In genomic region chr9:133329306-133330156, GRCh38 we compare ENCODE assay signal across 8 cellular contexts. TPM values are rescaled to one million over a fixed set of nuclear protein-coding genes. Genes with fewer than 3 reads are reported as not detected.
A peak's percentile ranks its signal among the peaks of the same experiment; 100 is the strongest.
DNase-seq lines count a peak whose midpoint lies in the region; ATAC-seq, FAIRE-seq and TF ChIP-seq lines count a peak whose summit lies in the region.
"Not testable (repeated sequence)": the region's sequence is repeated elsewhere in the genome, so short reads cannot be mapped to it uniquely, and the experiment has no call there.

No MANE protein-coding gene starts in this region.

- H3K27ac ChIP-seq in MM.1S (ENCODE audit: low read length); RWPE2 (ENCODE audit: poor library complexity, severe bottlenecking); HepG2 (ENCODE audit: extremely low read length, insufficient read depth, low read length): not testable (repeated sequence)
- H3K27ac ChIP-seq in adrenal gland = peak overlapping the region in 1 of 5 donors; percentile 34

- DNase-seq in ACHN = peak; percentile 12
- not testable (repeated sequence) for DNase-seq in GM10266 (ENCODE audit: extremely low spot score); MM.1S; RWPE2 (ENCODE audit: low spot score); epithelial cell of proximal tubule (ENCODE audit: low read depth); HepG2 (ENCODE audit: low spot score); retinal pigment epithelial cell (ENCODE audit: low read depth)
- peak; percentile 42 to 85 (median 71) for DNase-seq in adrenal gland

- H3K79me2 ChIP-seq in MM.1S (ENCODE audit: low read length) = not testable (repeated sequence)
- H3K79me2 ChIP-seq in HepG2 (ENCODE audit: insufficient read depth, low read length) = peaks cover 11% of the 10 kb centered on the region

- not testable (repeated sequence) for H3F3A ChIP-seq in MM.1S (ENCODE audit: insufficient read depth, low read length)

- not testable (repeated sequence) for H4K20me1 ChIP-seq in MM.1S (ENCODE audit: insufficient read depth, low read length); HepG2 (ENCODE audit: insufficient read depth, low read length)

- peak; percentile 37 for TF ChIP-seq CTCF in GM10266 (IDR thresholded peaks at IDR 0.05; ENCODE audit: control insufficient read depth, insufficient read depth, low read depth, missing control alignments)
- peak; percentile 29 for TF ChIP-seq CTCF in MM.1S (IDR thresholded peaks at IDR 0.05; ENCODE audit: low read length)
- peak; percentile 79 for TF ChIP-seq CTCF in RWPE2 (IDR thresholded peaks at IDR 0.05; ENCODE audit: poor library complexity, severe bottlenecking)
- peak; percentile 45 to 82 (median 74) for TF ChIP-seq CTCF in adrenal gland (IDR thresholded peaks at IDR 0.05)
- peak; percentile 62 for TF ChIP-seq CTCF in epithelial cell of proximal tubule (conservative IDR thresholded peaks at IDR 0.05; ENCODE audit: low read depth, low read length)
- TF ChIP-seq CTCF in HepG2 (CRISPR knock-in tag; IDR thresholded peaks at IDR 0.05) = peak; percentile 79
- peak; percentile 62 for TF ChIP-seq CTCF in retinal pigment epithelial cell (conservative IDR thresholded peaks at IDR 0.05; ENCODE audit: low read depth, low read length)

- H3K4me3 ChIP-seq in MM.1S (ENCODE audit: low read length); RWPE2 (ENCODE audit: severe bottlenecking); adrenal gland; epithelial cell of proximal tubule (ENCODE audit: low read depth, low read length); HepG2 (replicated peaks in 1 of 3; ENCODE audit: insufficient read depth in 1 of 3, low read depth in 2 of 3, low read length in 3 of 3); retinal pigment epithelial cell (ENCODE audit: low read length): not testable (repeated sequence)

- BruUV-seq in HepG2 (replicated peaks; lab: Mats Ljungman, UMichigan) = not testable (repeated sequence)

- 47 to 59% (median 52%) methylated on average over 17 to 21 of the region's 21 CpGs for WGBS in adrenal gland, 4 donors
- 60% methylated on average over 19 of the region's 21 CpGs for WGBS in HepG2 (ENCODE audit: low lambda C conversion rate)

- H3K9ac ChIP-seq in MM.1S (ENCODE audit: low read length); HepG2 (ENCODE audit: insufficient read depth, low read depth, low read length): not testable (repeated sequence)

- not testable (repeated sequence) for H3K4me1 ChIP-seq in MM.1S (ENCODE audit: low read length); RWPE2 (ENCODE audit: insufficient read depth, poor library complexity, severe bottlenecking); adrenal gland (replicated peaks in 1 of 2); HepG2 (ENCODE audit: insufficient read depth, low read length)

- peaks cover 31% of the 10 kb centered on the region for H3K27me3 ChIP-seq in MM.1S (replicated peaks; ENCODE audit: insufficient read depth, low read length)
- H3K27me3 ChIP-seq in RWPE2 (ENCODE audit: insufficient read depth, poor library complexity, severe bottlenecking); adrenal gland; HepG2 (ENCODE audit: control insufficient read depth in 1 of 2, insufficient read depth in 2 of 2, low read length in 2 of 2): not testable (repeated sequence)

- peak; percentile 55; the same call in 2 of the 3 replicates for ATAC-seq in RWPE2 (ENCODE audit: low read depth)
- ATAC-seq in HepG2 = not testable (repeated sequence)

- H2AFZ ChIP-seq in MM.1S (ENCODE audit: low read length); HepG2 (ENCODE audit: low read length): not testable (repeated sequence)

- not testable (repeated sequence) for H3K9me3 ChIP-seq in MM.1S (replicated peaks; ENCODE audit: insufficient read depth, low read length); RWPE2 (ENCODE audit: severe bottlenecking); adrenal gland (replicated peaks in 1 of 3); HepG2 (ENCODE audit: low read length)

- TF ChIP-seq RAD21 in HepG2 (CRISPR knock-in tag; IDR thresholded peaks at IDR 0.05) = peak; percentile 74

- not testable (repeated sequence) for FAIRE-seq in HepG2 (lab: Jason Lieb, UNC)

- in situ Hi-C loops in ACHN (cut with HindIII; ENCODE audit: low pct_ligation_motif_present, low pct_unique_long_range_greater_than_20kb, low sequenced_read_pairs) = not testable (repeated sequence)
- in situ Hi-C loops in HepG2 (cut with HindIII; ENCODE audit: extremely low pct_ligation_motif_present, low pct_unique_long_range_greater_than_20kb) = loop anchor here (5.0 to 10.0 kb wide), 2 partner anchors 85 to 142 kb away; no protein-coding TSS in a partner anchor

- H3K36me3 ChIP-seq in MM.1S (replicated peaks; ENCODE audit: insufficient read depth, low read length) (peaks cover 13% of the 10 kb centered on the region), RWPE2 (ENCODE audit: low read depth) (peaks cover 39% of the 10 kb centered on the region), adrenal gland (replicated peaks in 1 of 2) (peaks cover 0 to 39% of the 10 kb centered on the region in 2 donors), HepG2 (replicated peaks in 1 of 2; ENCODE audit: control insufficient read depth in 1 of 2, insufficient read depth in 2 of 2, low read length in 2 of 2) (peaks cover 18 to 38% of the 10 kb centered on the region in 2 experiments; a peak in 4 of 5 replicates)

- H3K4me2 ChIP-seq in MM.1S (ENCODE audit: low read depth, low read length); HepG2 (ENCODE audit: low read depth, low read length): not testable (repeated sequence)

- intact Hi-C loops in adrenal gland (cut with DNase I) (loop anchor here (5.0 kb wide), 3 partner anchors 92 to 147 kb away; no protein-coding TSS in a partner anchor), HepG2 (cut with micrococcal nuclease; ENCODE audit: unreplicated experiment) (loop anchor here (2.0 kb wide), 1 partner anchor 141 kb away; no protein-coding TSS in a partner anchor)

- CTCF ChIA-PET in HepG2 (lab: Yijun Ruan, JAX; ENCODE audit: low intra/inter-chr PET ratio, low total read pairs) = interaction anchor here (0.8 to 2.3 kb wide), 4 partner anchors 142 to 145 kb away, joined by 3 to 7 read pairs (median 4); no protein-coding TSS in a partner anchor

- not testable (repeated sequence) for TF ChIP-seq EP300 in HepG2 (IDR thresholded peaks at IDR 0.05; ENCODE audit: low read depth in 2 of 2, low read length in 2 of 2); HepG2 (CRISPR knock-in tag; IDR thresholded peaks at IDR 0.05; ENCODE audit: borderline replicate concordance)

- POLR2A ChIA-PET in HepG2 (lab: Yijun Ruan, JAX) = not testable (repeated sequence)

- H3K9me2 ChIP-seq in MM.1S (replicated peaks; ENCODE audit: insufficient read depth, low read length) = not testable (repeated sequence)

- TF ChIP-seq POLR2A in adrenal gland (IDR thresholded peaks at IDR 0.05) = not testable (repeated sequence)
- 0 out of 4 replicates have a peak, but pooled peaks of 1 of the 2 experiments have one; percentile 25 for TF ChIP-seq POLR2A in HepG2 (IDR thresholded peaks at IDR 0.05; ENCODE audit: insufficient read depth in 1 of 2, low read depth in 2 of 2, low read length in 2 of 2)

RNA-seq across cellular contexts. Expression of gene SURF6, which starts 6.5 kb away (rescaled TPM):
- total RNA-seq in adrenal gland = 10 to 100 TPM in 7 of 8 donors, 1 to 10 TPM in 1; 6.2 to 30.2 (median 22.0) TPM
- polyA plus RNA-seq in adrenal gland = 10 to 100 TPM; 18.7 to 36.4 (median 23.4) TPM
- total RNA-seq in epithelial cell of proximal tubule = 16.7 and 20.7 TPM in 2 replicates
- total RNA-seq in HepG2 (2016; rRNA removed; fragmentation: Illumina TruSeq; extraction: Trizol) = 13.3 and 14.7 TPM in 2 replicates
- total RNA-seq in HepG2 (2016; cell fraction: cytosol; rRNA removed; fragmentation: Illumina TruSeq; extraction: Trizol; ENCODE audit: low read depth) = 2.7 and 3.0 TPM in 2 replicates
- 12.2 and 14.6 TPM in 2 replicates for total RNA-seq in HepG2 (2016; cell fraction: insoluble cytoplasmic fraction; rRNA removed; fragmentation: Illumina TruSeq; extraction: Trizol)
- total RNA-seq in HepG2 (2016; cell fraction: membrane; rRNA removed; fragmentation: Illumina TruSeq; extraction: Trizol) = 4.6 and 5.3 TPM in 2 replicates
- 10.4 and 11.5 TPM in 2 replicates for total RNA-seq in HepG2 (2016; cell fraction: nucleus; rRNA removed; fragmentation: Illumina TruSeq; extraction: Trizol)
- polyA plus RNA-seq in HepG2 (2011; rRNA removed) = 5.9 and 7.5 TPM in 2 replicates
- 6.4 and 7.4 TPM in 2 replicates for polyA plus RNA-seq in HepG2 (2011; cell fraction: cytosol; rRNA removed)
- 16.7 and 18.0 TPM in 2 replicates for polyA plus RNA-seq in HepG2 (2011; cell fraction: nucleus; rRNA removed)
- polyA plus RNA-seq in HepG2 (2012) = 7.1 and 7.5 TPM in 2 replicates
- 2.3 TPM in 2 replicates for polyA plus RNA-seq in HepG2 (2016; cell fraction: cytosol; fragmentation: Illumina TruSeq; extraction: Trizol; ENCODE audit: low read depth)
- polyA plus RNA-seq in HepG2 (2016; cell fraction: insoluble cytoplasmic fraction; fragmentation: Illumina TruSeq; extraction: Trizol; ENCODE audit: low read depth) = 19.6 and 19.8 TPM in 2 replicates
- 3.3 and 4.3 TPM in 2 replicates for polyA plus RNA-seq in HepG2 (2016; cell fraction: membrane; fragmentation: Illumina TruSeq; extraction: Trizol; ENCODE audit: low read depth)
- 32.3 and 32.8 TPM in 2 replicates for polyA plus RNA-seq in HepG2 (2016; cell fraction: nucleus; fragmentation: Illumina TruSeq; extraction: Trizol; ENCODE audit: insufficient read depth, low read depth)
- polyA minus RNA-seq in HepG2 (2011; rRNA and poly(A)+ RNA removed; ENCODE audit: low replicate concordance) = 5.6 and 10.5 TPM in 2 replicates
- 3.0 and 4.7 TPM in 2 replicates for polyA minus RNA-seq in HepG2 (2011; cell fraction: cytosol; rRNA and poly(A)+ RNA removed)
- 6.1 and 7.7 TPM in 2 replicates for polyA minus RNA-seq in HepG2 (2011; cell fraction: nucleus; rRNA and poly(A)+ RNA removed)

RNA-seq across cellular contexts. Expression of gene MED22, which starts 18.4 kb away (rescaled TPM):
- total RNA-seq in adrenal gland = 10 to 100 TPM; 13.2 to 38.0 (median 34.5) TPM
- polyA plus RNA-seq in adrenal gland = 10 to 100 TPM; 11.4 to 21.3 (median 17.8) TPM
- total RNA-seq in epithelial cell of proximal tubule = 18.4 and 30.0 TPM in 2 replicates
- total RNA-seq in HepG2 (2016; rRNA removed; fragmentation: Illumina TruSeq; extraction: Trizol) = 19.6 and 22.1 TPM in 2 replicates
- total RNA-seq in HepG2 (2016; cell fraction: cytosol; rRNA removed; fragmentation: Illumina TruSeq; extraction: Trizol; ENCODE audit: low read depth) = 2.6 and 3.1 TPM in 2 replicates
- 18.8 and 21.3 TPM in 2 replicates for total RNA-seq in HepG2 (2016; cell fraction: insoluble cytoplasmic fraction; rRNA removed; fragmentation: Illumina TruSeq; extraction: Trizol)
- 9.6 and 12.2 TPM in 2 replicates for total RNA-seq in HepG2 (2016; cell fraction: membrane; rRNA removed; fragmentation: Illumina TruSeq; extraction: Trizol)
- 18.2 and 20.6 TPM in 2 replicates for total RNA-seq in HepG2 (2016; cell fraction: nucleus; rRNA removed; fragmentation: Illumina TruSeq; extraction: Trizol)
- polyA plus RNA-seq in HepG2 (2011; rRNA removed) = 15.8 and 22.2 TPM in 2 replicates
- 11.6 and 12.5 TPM in 2 replicates for polyA plus RNA-seq in HepG2 (2011; cell fraction: cytosol; rRNA removed)
- 42.0 and 43.5 TPM in 2 replicates for polyA plus RNA-seq in HepG2 (2011; cell fraction: nucleus; rRNA removed)
- 8.8 and 10.1 TPM in 2 replicates for polyA plus RNA-seq in HepG2 (2012)
- 2.6 TPM in 2 replicates for polyA plus RNA-seq in HepG2 (2016; cell fraction: cytosol; fragmentation: Illumina TruSeq; extraction: Trizol; ENCODE audit: low read depth)
- polyA plus RNA-seq in HepG2 (2016; cell fraction: insoluble cytoplasmic fraction; fragmentation: Illumina TruSeq; extraction: Trizol; ENCODE audit: low read depth) = 15.7 and 15.9 TPM in 2 replicates
- 7.1 and 7.7 TPM in 2 replicates for polyA plus RNA-seq in HepG2 (2016; cell fraction: membrane; fragmentation: Illumina TruSeq; extraction: Trizol; ENCODE audit: low read depth)
- polyA plus RNA-seq in HepG2 (2016; cell fraction: nucleus; fragmentation: Illumina TruSeq; extraction: Trizol; ENCODE audit: insufficient read depth, low read depth) = 36.0 and 38.5 TPM in 2 replicates
- polyA minus RNA-seq in HepG2 (2011; rRNA and poly(A)+ RNA removed; ENCODE audit: low replicate concordance) = 27.8 and 64.6 TPM in 2 replicates
- polyA minus RNA-seq in HepG2 (2011; cell fraction: cytosol; rRNA and poly(A)+ RNA removed) = 8.0 and 8.5 TPM in 2 replicates
- 12.1 and 16.8 TPM in 2 replicates for polyA minus RNA-seq in HepG2 (2011; cell fraction: nucleus; rRNA and poly(A)+ RNA removed)

RNA-seq across cellular contexts. Expression of gene RPL7A, which starts 18.5 kb away (rescaled TPM):
- total RNA-seq in adrenal gland (1,000 to 10,000 TPM; 1,947 to 3,128 (median 2,296) TPM), epithelial cell of proximal tubule (2,685 and 3,393 TPM in 2 replicates), HepG2 (2016; rRNA removed; fragmentation: Illumina TruSeq; extraction: Trizol) (2,938 and 3,359 TPM in 2 replicates)
- polyA plus RNA-seq in adrenal gland (1,000 to 10,000 TPM; 1,875 to 3,598 (median 2,830) TPM), HepG2 (2011; rRNA removed) (2,401 and 2,404 TPM in 2 replicates)
- total RNA-seq in HepG2 (2016; cell fraction: cytosol; rRNA removed; fragmentation: Illumina TruSeq; extraction: Trizol; ENCODE audit: low read depth) = 3,183 and 3,719 TPM in 2 replicates
- 2,895 and 3,215 TPM in 2 replicates for total RNA-seq in HepG2 (2016; cell fraction: insoluble cytoplasmic fraction; rRNA removed; fragmentation: Illumina TruSeq; extraction: Trizol)
- total RNA-seq in HepG2 (2016; cell fraction: membrane; rRNA removed; fragmentation: Illumina TruSeq; extraction: Trizol) = 5,789 and 6,219 TPM in 2 replicates
- total RNA-seq in HepG2 (2016; cell fraction: nucleus; rRNA removed; fragmentation: Illumina TruSeq; extraction: Trizol) = 1,151 and 1,198 TPM in 2 replicates
- 3,191 and 3,845 TPM in 2 replicates for polyA plus RNA-seq in HepG2 (2011; cell fraction: cytosol; rRNA removed)
- polyA plus RNA-seq in HepG2 (2011; cell fraction: nucleus; rRNA removed) = 1,035 and 1,145 TPM in 2 replicates
- 2,335 and 2,606 TPM in 2 replicates for polyA plus RNA-seq in HepG2 (2012)
- 3,837 and 4,399 TPM in 2 replicates for polyA plus RNA-seq in HepG2 (2016; cell fraction: cytosol; fragmentation: Illumina TruSeq; extraction: Trizol; ENCODE audit: low read depth)
- 3,343 and 3,509 TPM in 2 replicates for polyA plus RNA-seq in HepG2 (2016; cell fraction: insoluble cytoplasmic fraction; fragmentation: Illumina TruSeq; extraction: Trizol; ENCODE audit: low read depth)
- 6,158 and 6,472 TPM in 2 replicates for polyA plus RNA-seq in HepG2 (2016; cell fraction: membrane; fragmentation: Illumina TruSeq; extraction: Trizol; ENCODE audit: low read depth)
- 1,904 and 1,909 TPM in 2 replicates for polyA plus RNA-seq in HepG2 (2016; cell fraction: nucleus; fragmentation: Illumina TruSeq; extraction: Trizol; ENCODE audit: insufficient read depth, low read depth)
- 1,962 and 4,695 TPM in 2 replicates for polyA minus RNA-seq in HepG2 (2011; rRNA and poly(A)+ RNA removed; ENCODE audit: low replicate concordance)
- 853 and 917 TPM in 2 replicates for polyA minus RNA-seq in HepG2 (2011; cell fraction: cytosol; rRNA and poly(A)+ RNA removed)
- 477 and 550 TPM in 2 replicates for polyA minus RNA-seq in HepG2 (2011; cell fraction: nucleus; rRNA and poly(A)+ RNA removed)

RNA-seq across cellular contexts. Expression of gene SURF1, which starts 26.8 kb away (rescaled TPM):
- 100 to 1,000 TPM in 1 of 8 donors, 10 to 100 TPM in 7; 53.0 to 111 (median 72.8) TPM for total RNA-seq in adrenal gland
- polyA plus RNA-seq in adrenal gland = 10 to 100 TPM; 55.7 to 96.3 (median 79.9) TPM
- 27.3 and 31.3 TPM in 2 replicates for total RNA-seq in epithelial cell of proximal tubule
- total RNA-seq in HepG2 (2016; rRNA removed; fragmentation: Illumina TruSeq; extraction: Trizol) = 10.6 and 17.8 TPM in 2 replicates
- total RNA-seq in HepG2 (2016; cell fraction: cytosol; rRNA removed; fragmentation: Illumina TruSeq; extraction: Trizol; ENCODE audit: low read depth) = 21.0 and 25.4 TPM in 2 replicates
- 9.6 and 18.9 TPM in 2 replicates for total RNA-seq in HepG2 (2016; cell fraction: insoluble cytoplasmic fraction; rRNA removed; fragmentation: Illumina TruSeq; extraction: Trizol)
- total RNA-seq in HepG2 (2016; cell fraction: membrane; rRNA removed; fragmentation: Illumina TruSeq; extraction: Trizol) = 22.4 and 26.0 TPM in 2 replicates
- total RNA-seq in HepG2 (2016; cell fraction: nucleus; rRNA removed; fragmentation: Illumina TruSeq; extraction: Trizol) = 13.9 and 14.0 TPM in 2 replicates
- 39.2 and 40.7 TPM in 2 replicates for polyA plus RNA-seq in HepG2 (2011; rRNA removed)
- 29.3 and 32.3 TPM in 2 replicates for polyA plus RNA-seq in HepG2 (2011; cell fraction: cytosol; rRNA removed)
- polyA plus RNA-seq in HepG2 (2011; cell fraction: nucleus; rRNA removed) = 29.7 and 32.0 TPM in 2 replicates
- 22.8 and 26.6 TPM in 2 replicates for polyA plus RNA-seq in HepG2 (2012)
- 52.7 and 53.1 TPM in 2 replicates for polyA plus RNA-seq in HepG2 (2016; cell fraction: cytosol; fragmentation: Illumina TruSeq; extraction: Trizol; ENCODE audit: low read depth)
- 19.0 and 20.1 TPM in 2 replicates for polyA plus RNA-seq in HepG2 (2016; cell fraction: insoluble cytoplasmic fraction; fragmentation: Illumina TruSeq; extraction: Trizol; ENCODE audit: low read depth)
- polyA plus RNA-seq in HepG2 (2016; cell fraction: membrane; fragmentation: Illumina TruSeq; extraction: Trizol; ENCODE audit: low read depth) = 38.1 and 44.5 TPM in 2 replicates
- 46.1 and 51.6 TPM in 2 replicates for polyA plus RNA-seq in HepG2 (2016; cell fraction: nucleus; fragmentation: Illumina TruSeq; extraction: Trizol; ENCODE audit: insufficient read depth, low read depth)
- 14.4 and 46.3 TPM in 2 replicates for polyA minus RNA-seq in HepG2 (2011; rRNA and poly(A)+ RNA removed; ENCODE audit: low replicate concordance)
- polyA minus RNA-seq in HepG2 (2011; cell fraction: cytosol; rRNA and poly(A)+ RNA removed) = 8.0 and 10.5 TPM in 2 replicates
- 7.1 and 7.5 TPM in 2 replicates for polyA minus RNA-seq in HepG2 (2011; cell fraction: nucleus; rRNA and poly(A)+ RNA removed)

RNA-seq across cellular contexts. Expression of gene SURF2, which starts 26.8 kb away (rescaled TPM):
- total RNA-seq in adrenal gland (10 to 100 TPM; 13.4 to 29.2 (median 20.5) TPM), epithelial cell of proximal tubule (27.6 and 45.4 TPM in 2 replicates), HepG2 (2016; rRNA removed; fragmentation: Illumina TruSeq; extraction: Trizol) (10.3 and 13.6 TPM in 2 replicates)
- polyA plus RNA-seq in adrenal gland (10 to 100 TPM; 19.9 to 53.0 (median 41.4) TPM), HepG2 (2011; rRNA removed) (6.1 and 6.3 TPM in 2 replicates)
- 10.3 and 15.8 TPM in 2 replicates for total RNA-seq in HepG2 (2016; cell fraction: cytosol; rRNA removed; fragmentation: Illumina TruSeq; extraction: Trizol; ENCODE audit: low read depth)
- 12.0 and 12.6 TPM in 2 replicates for total RNA-seq in HepG2 (2016; cell fraction: insoluble cytoplasmic fraction; rRNA removed; fragmentation: Illumina TruSeq; extraction: Trizol)
- total RNA-seq in HepG2 (2016; cell fraction: membrane; rRNA removed; fragmentation: Illumina TruSeq; extraction: Trizol) = 10.0 and 13.9 TPM in 2 replicates
- total RNA-seq in HepG2 (2016; cell fraction: nucleus; rRNA removed; fragmentation: Illumina TruSeq; extraction: Trizol) = 4.1 and 4.4 TPM in 2 replicates
- 6.8 and 9.7 TPM in 2 replicates for polyA plus RNA-seq in HepG2 (2011; cell fraction: cytosol; rRNA removed)
- polyA plus RNA-seq in HepG2 (2011; cell fraction: nucleus; rRNA removed) = 6.6 and 8.7 TPM in 2 replicates
- 6.8 and 8.6 TPM in 2 replicates for polyA plus RNA-seq in HepG2 (2012)
- 14.4 and 20.2 TPM in 2 replicates for polyA plus RNA-seq in HepG2 (2016; cell fraction: cytosol; fragmentation: Illumina TruSeq; extraction: Trizol; ENCODE audit: low read depth)
- 19.8 and 21.6 TPM in 2 replicates for polyA plus RNA-seq in HepG2 (2016; cell fraction: insoluble cytoplasmic fraction; fragmentation: Illumina TruSeq; extraction: Trizol; ENCODE audit: low read depth)
- polyA plus RNA-seq in HepG2 (2016; cell fraction: membrane; fragmentation: Illumina TruSeq; extraction: Trizol; ENCODE audit: low read depth) = 12.6 and 15.8 TPM in 2 replicates
- polyA plus RNA-seq in HepG2 (2016; cell fraction: nucleus; fragmentation: Illumina TruSeq; extraction: Trizol; ENCODE audit: insufficient read depth, low read depth) = 11.3 and 11.9 TPM in 2 replicates
- polyA minus RNA-seq in HepG2 (2011; rRNA and poly(A)+ RNA removed; ENCODE audit: low replicate concordance) = 3.5 and 24.4 TPM in 2 replicates
- 2.3 and 5.0 TPM in 2 replicates for polyA minus RNA-seq in HepG2 (2011; cell fraction: cytosol; rRNA and poly(A)+ RNA removed)
- polyA minus RNA-seq in HepG2 (2011; cell fraction: nucleus; rRNA and poly(A)+ RNA removed) = 1.6 and 2.3 TPM in 2 replicates

Comparison
In these comparisons a context has a peak if more than half of its experiments do, and no peak if none do; other contexts are left out.
1. CTCF ChIP-seq: peak in every context shown above with its lines; median percentile 79 in RWPE2; 79 in HepG2; 74 in adrenal gland; 62 in epithelial cell of proximal tubule; 62 in retinal pigment epithelial cell; 37 in GM10266; 29 in MM.1S.